In genomic region chr1:110619412-110620249, GRCh38 we compare ENCODE assay signal across 1 cellular context.
A peak's percentile ranks its signal among the peaks of the same experiment; 100 is the strongest.
TF ChIP-seq lines count a peak whose summit lies in the region.

No MANE protein-coding gene starts in this region.

TF ChIP-seq in H1, 55 proteins besides CTCF, POLR2A, EP300 and RAD21 (continued from another document):
- TF ChIP-seq CHD7 (IDR thresholded peaks at IDR 0.05; ENCODE audit: insufficient replicate concordance, low read length) (no peak), RBBP5 (IDR thresholded peaks at IDR 0.05; ENCODE audit: borderline replicate concordance, low read depth, low read length) (no peak), MAFK (IDR thresholded peaks at IDR 0.05; ENCODE audit: low read depth, low read length) (no peak), CBX8 (IDR thresholded peaks at IDR 0.05; ENCODE audit: borderline replicate concordance, low read depth, low read length) (no peak), EGR1 (IDR thresholded peaks at IDR 0.05; ENCODE audit: borderline replicate concordance, low read depth, low read length) (peak; percentile 99), MAX (IDR thresholded peaks at IDR 0.05) (peak; percentile 59), CHD2 (IDR thresholded peaks at IDR 0.05; ENCODE audit: low read length) (no peak), TCF12 (IDR thresholded peaks at IDR 0.05; ENCODE audit: low read depth, low read length) (no peak), FOSL1 (IDR thresholded peaks at IDR 0.05; ENCODE audit: insufficient read depth, low read depth, low read length) (no peak), TAF1 (IDR thresholded peaks at IDR 0.05; ENCODE audit: low read depth, low read length) (no peak), TEAD4 (IDR thresholded peaks at IDR 0.05; ENCODE audit: low read depth, low read length) (peak; percentile 53; the same call in 1 of the 2 replicates), HDAC2 (IDR thresholded peaks at IDR 0.05; ENCODE audit: borderline replicate concordance in 1 of 2, low read depth in 2 of 2, low read length in 2 of 2) (peak; percentile 47 to 86; a peak in 1 of 4 replicates), RFX5 (IDR thresholded peaks at IDR 0.05; ENCODE audit: borderline replicate concordance, low read depth, low read length) (no peak), ZNF274 (IDR thresholded peaks at IDR 0.05; ENCODE audit: borderline replicate concordance, extremely low read depth, low read length) (no peak), KDM4A (IDR thresholded peaks at IDR 0.05; ENCODE audit: low read depth, low read length, severe bottlenecking) (peak; percentile 37), PHF8 (conservative IDR thresholded peaks at IDR 0.05; ENCODE audit: low read depth, low read length) (no peak), SIN3A (conservative IDR thresholded peaks at IDR 0.05 in 1 of 2, IDR thresholded peaks at IDR 0.05 in 1 of 2; ENCODE audit: low read depth in 1 of 2, low read length in 2 of 2) (0 out of 4 replicates have a peak, but pooled peaks of 1 of the 2 experiments have one; percentile 32), NANOG (IDR thresholded peaks at IDR 0.05; ENCODE audit: insufficient read depth, low read depth, low read length, poor library complexity, severe bottlenecking) (no peak), KDM1A (IDR thresholded peaks at IDR 0.05; ENCODE audit: borderline replicate concordance, low read length) (no peak), POU5F1 (IDR thresholded peaks at IDR 0.05; ENCODE audit: low read depth, low read length) (no peak), BRCA1 (IDR thresholded peaks at IDR 0.05; ENCODE audit: low read depth, low read length) (no peak), ASH2L (IDR thresholded peaks at IDR 0.05; ENCODE audit: low read length) (peak; percentile 34), CREB1 (IDR thresholded peaks at IDR 0.05) (peak; percentile 56; the same call in 1 of the 2 replicates), E2F6 (IDR thresholded peaks at IDR 0.05) (peak; percentile 60; the same call in 1 of the 2 replicates), POLR2AphosphoS5 (IDR thresholded peaks at IDR 0.05; ENCODE audit: low read depth, low read length) (no peak), SP4 (IDR thresholded peaks at IDR 0.05; ENCODE audit: low read length) (no peak), TAF7 (optimal IDR thresholded peaks at IDR 0.05; ENCODE audit: borderline replicate concordance, low read depth, low read length) (no peak), ATF3 (IDR thresholded peaks at IDR 0.05; ENCODE audit: insufficient read depth, low read depth, low read length) (no peak), CHD1 (IDR thresholded peaks at IDR 0.05; ENCODE audit: low read depth, low read length) (no peak), BACH1 (IDR thresholded peaks at IDR 0.05; ENCODE audit: low read length) (peak; percentile 60), GABPA (IDR thresholded peaks at IDR 0.05; ENCODE audit: borderline replicate concordance, insufficient read depth, low read length) (no peak), KDM5A (IDR thresholded peaks at IDR 0.05; ENCODE audit: low read length) (no peak), CBX5 (IDR thresholded peaks at IDR 0.05; ENCODE audit: low read depth, low read length) (no peak), SAP30 (IDR thresholded peaks at IDR 0.05; ENCODE audit: insufficient read depth, insufficient replicate concordance, low read length) (no peak), CEBPB (IDR thresholded peaks at IDR 0.05; ENCODE audit: low read depth, low read length) (0 out of 2 replicates have a peak, but pooled peaks have one; percentile 38), GTF2F1 (IDR thresholded peaks at IDR 0.05; ENCODE audit: borderline replicate concordance, low read depth, low read length) (no peak), BCL11A (IDR thresholded peaks at IDR 0.05; ENCODE audit: low read depth in 2 of 2, low read length in 2 of 2) (no peak), SIRT6 (IDR thresholded peaks at IDR 0.05; ENCODE audit: low read length) (no peak), SP1 (IDR thresholded peaks at IDR 0.05; ENCODE audit: low read depth, low read length) (no peak), SUZ12 (IDR thresholded peaks at IDR 0.05; ENCODE audit: low read length) (no peak), TBP (IDR thresholded peaks at IDR 0.05; ENCODE audit: low read depth, low read length) (no peak), SRF (IDR thresholded peaks at IDR 0.05; ENCODE audit: low read depth, low read length) (no peak), USF2 (IDR thresholded peaks at IDR 0.05; ENCODE audit: low read length) (no peak), ATF2 (IDR thresholded peaks at IDR 0.05; ENCODE audit: low read length) (no peak), EZH2 (IDR thresholded peaks at IDR 0.05; ENCODE audit: low read depth, low read length, severe bottlenecking) (no peak), NRF1 (IDR thresholded peaks at IDR 0.05; ENCODE audit: low read depth, low read length) (peak; percentile 18; the same call in 1 of the 2 replicates), CTBP2 (IDR thresholded peaks at IDR 0.05; ENCODE audit: borderline replicate concordance, insufficient read depth, insufficient read length, low read length) (no peak), YY1 (IDR thresholded peaks at IDR 0.05; ENCODE audit: low read depth, low read length) (no peak), HDAC6 (IDR thresholded peaks at IDR 0.05; ENCODE audit: low read depth, low read length) (no peak), JUND (IDR thresholded peaks at IDR 0.05; ENCODE audit: low read length) (peak; percentile 74; the same call in 1 of the 2 replicates), SP2 (IDR thresholded peaks at IDR 0.05; ENCODE audit: low read length) (no peak), JUN (IDR thresholded peaks at IDR 0.05; ENCODE audit: low read depth, low read length) (no peak), SIX5 (IDR thresholded peaks at IDR 0.05; ENCODE audit: low read depth, low read length) (no peak), RXRA (IDR thresholded peaks at IDR 0.05; ENCODE audit: insufficient read depth, low read depth, low read length) (no peak)
